In the genomic region with DNA sequence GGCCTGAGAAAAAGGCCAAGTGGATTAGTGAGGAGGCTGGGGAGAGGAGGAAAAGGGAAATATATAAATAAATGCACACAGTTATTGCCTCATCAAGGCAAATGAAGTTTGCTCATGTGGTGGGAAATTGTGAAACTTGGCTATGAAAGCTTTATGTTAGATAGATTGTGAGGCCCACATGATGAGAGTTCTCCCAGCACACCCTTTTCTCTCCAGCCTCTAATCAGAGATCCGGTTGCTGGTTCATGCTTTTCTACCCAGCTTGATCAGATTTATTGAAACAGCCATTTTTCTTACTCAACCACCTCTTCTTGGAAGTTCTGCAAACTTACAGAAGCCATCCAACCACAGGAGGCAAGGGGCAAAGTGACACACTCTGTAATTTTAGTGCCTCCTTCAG, we compare ENCODE assay signal across 18 cellular contexts.
DNase-seq lines count a peak whose midpoint lies in the region; ATAC-seq and TF ChIP-seq lines count a peak whose summit lies in the region.
"Had no signal": no experiment of that assay in that cellular context is flagged by ENCODE, and none has a peak within 500 bp of the region (broad histone marks: within the 10 kb centered on the region; RNA-seq: fewer than 3 reads in every experiment).

No MANE protein-coding gene starts in this region.

- TF ChIP-seq POLR2A in gastroesophageal sphincter (IDR thresholded peaks at IDR 0.05) = no peak

- no peak overlapping the region for H3K9ac ChIP-seq in GM23248

- peak; percentile 65 for DNase-seq in GM23248
- DNase-seq in SIG-M5 (lab: John Stamatoyannopoulos, UW) = peak; percentile 97
- DNase-seq in fibroblast of pulmonary artery (ENCODE audit: low read depth) = peak; percentile 90
- DNase-seq in osteoblast (ENCODE audit: insufficient read length, low spot score, missing footprints) = peak; percentile 60
- DNase-seq in midbrain (lab: John Stamatoyannopoulos, UW) = no peak
- DNase-seq in right cardiac atrium = no peak
- no peak for DNase-seq in psoas muscle
- DNase-seq: activated CD4-positive, alpha-beta T cell treated with anti-CD3 and anti-CD28 coated beads, Interleukin-2, amount 10 ng/mL, durations not matched to agents 7 days and 5 days; activated naive CD4-positive, alpha-beta T cell treated with anti-CD3 and anti-CD28 coated beads, Interleukin-2, amount 50 U/mL, for 16 hours; cortex of kidney; NCI-H2029; NCI-H510A; sigmoid colon; stimulated activated CD4-positive, alpha-beta T cell treated with anti-CD3 and anti-CD28 coated beads, Interleukin-2, amount 100 ng/mL, for 48 hours had no signal

- H2AFZ ChIP-seq in GM23248 (no peak overlapping the region), osteoblast (ENCODE audit: low read length) (no peak overlapping the region)

- H3K4me1 ChIP-seq in GM23248 (ENCODE audit: insufficient read depth) = no peaks in the 10 kb centered on the region
- H3K4me1 ChIP-seq in osteoblast (ENCODE audit: insufficient read depth, low read length) = no peaks in the 10 kb centered on the region
- no peaks in the 10 kb centered on the region for H3K4me1 ChIP-seq in gastroesophageal sphincter
- H3K4me1 ChIP-seq in right cardiac atrium (ENCODE audit: control insufficient read depth, insufficient read depth, low read length) = no peaks in the 10 kb centered on the region
- H3K4me1 ChIP-seq in psoas muscle = no peaks in the 10 kb centered on the region

- H3K27me3 ChIP-seq in GM23248 (replicated peaks; ENCODE audit: insufficient read depth) (no peaks in the 10 kb centered on the region), osteoblast (ENCODE audit: insufficient read depth, low read length) (peaks cover 7% of the 10 kb centered on the region), gastroesophageal sphincter (no peaks in the 10 kb centered on the region), right cardiac atrium (ENCODE audit: control insufficient read depth, insufficient read depth) (no peaks in the 10 kb centered on the region), psoas muscle (ENCODE audit: insufficient read depth in 3 of 3, low read length in 2 of 3) (no peaks in the 10 kb centered on the region)
- H3K27me3 ChIP-seq: sigmoid colon had no signal

- TF ChIP-seq EP300 in gastroesophageal sphincter (IDR thresholded peaks at IDR 0.05) = no peak

- intact Hi-C loops in right cardiac atrium (cut with DNase I) = no loop called here
- intact Hi-C loops in psoas muscle (cut with DNase I) = no loop called here

- no peaks in the 10 kb centered on the region for H3K9me3 ChIP-seq in GM23248 (ENCODE audit: low read depth)
- H3K9me3 ChIP-seq in osteoblast (ENCODE audit: low read depth, low read length) = no peaks in the 10 kb centered on the region
- H3K9me3 ChIP-seq in gastroesophageal sphincter = no peaks in the 10 kb centered on the region
- H3K9me3 ChIP-seq in right cardiac atrium (ENCODE audit: control insufficient read depth, low read length) = no peaks in the 10 kb centered on the region
- no peaks in the 10 kb centered on the region for H3K9me3 ChIP-seq in psoas muscle
- H3K9me3 ChIP-seq: sigmoid colon had no signal

- no peaks in the 10 kb centered on the region for H3K36me3 ChIP-seq in GM23248 (ENCODE audit: low read depth)
- H3K36me3 ChIP-seq in osteoblast (ENCODE audit: insufficient read depth, low read length) = no peaks in the 10 kb centered on the region
- H3K36me3 ChIP-seq in gastroesophageal sphincter = no peaks in the 10 kb centered on the region
- no peaks in the 10 kb centered on the region for H3K36me3 ChIP-seq in psoas muscle (ENCODE audit: insufficient read depth in 1 of 2, low read depth in 1 of 2)
- H3K36me3 ChIP-seq: sigmoid colon had no signal

- in situ Hi-C loops in GM23248 (cut with MboI) = no loop called here

- H3K4me3 ChIP-seq in GM23248 (no peak overlapping the region), fibroblast of pulmonary artery (replicated peaks; ENCODE audit: low read depth, low read length) (no peak overlapping the region), osteoblast (ENCODE audit: insufficient read depth, low read length) (no peak overlapping the region), gastroesophageal sphincter (no peak overlapping the region), right cardiac atrium (ENCODE audit: low read length) (no peak overlapping the region), psoas muscle (no peak overlapping the region)
- H3K4me3 ChIP-seq: GM12878, sigmoid colon had no signal

- H3K4me2 ChIP-seq in GM23248 (ENCODE audit: unreplicated experiment) = no peak overlapping the region
- H3K4me2 ChIP-seq in osteoblast (ENCODE audit: insufficient read depth, low read length) = no peak overlapping the region

- H3F3A ChIP-seq in GM23248 (ENCODE audit: insufficient read depth) = no peaks in the 10 kb centered on the region

- no peaks in the 10 kb centered on the region for H3K9me2 ChIP-seq in GM23248 (ENCODE audit: insufficient read depth)

- H3K27ac ChIP-seq in GM23248 = no peak overlapping the region
- H3K27ac ChIP-seq in osteoblast (ENCODE audit: low read depth, low read length) = no peak overlapping the region
- no peak overlapping the region for H3K27ac ChIP-seq in gastroesophageal sphincter
- no peak overlapping the region for H3K27ac ChIP-seq in right cardiac atrium (ENCODE audit: low read length)
- no peak overlapping the region for H3K27ac ChIP-seq in psoas muscle
- H3K27ac ChIP-seq: sigmoid colon had no signal

- WGBS in GM23248 (ENCODE audit: low coverage in 1 of 2, low lambda C conversion rate in 2 of 2, missing lambda C conversion rate in 2 of 2), 2 experiments = 33 to 42% methylated on average over 1 of the region's 1 CpG
- 91 to 100% methylated on average over 1 of the region's 1 CpG for WGBS in gastroesophageal sphincter (ENCODE audit: low coverage in 1 of 2), 2 donors
- WGBS in right cardiac atrium = 84% methylated on average over 1 of the region's 1 CpG
- WGBS in psoas muscle, 3 donors = 79 to 93% (median 91%) methylated on average over 1 of the region's 1 CpG

- H3K79me2 ChIP-seq in GM23248 (ENCODE audit: insufficient read depth) (no peaks in the 10 kb centered on the region), osteoblast (ENCODE audit: insufficient read depth, low read length) (no peaks in the 10 kb centered on the region)

- no peaks in the 10 kb centered on the region for H4K20me1 ChIP-seq in GM23248 (ENCODE audit: insufficient read depth)
- no peaks in the 10 kb centered on the region for H4K20me1 ChIP-seq in osteoblast (ENCODE audit: insufficient read depth, low read length)

- ATAC-seq in gastroesophageal sphincter (no peak), right cardiac atrium (no peak), psoas muscle (no peak)
- ATAC-seq: GM12878, Panc1, SK-N-SH treated with all-trans-retinoic acid at 6 μM for 48 hours had no signal

- no peak for TF ChIP-seq CTCF in fibroblast of pulmonary artery (IDR thresholded peaks at IDR 0.05; ENCODE audit: low read length, missing control alignments)
- no peak for TF ChIP-seq CTCF in osteoblast (IDR thresholded peaks at IDR 0.05; ENCODE audit: extremely low read depth, low read depth, low read length)
- no peak for TF ChIP-seq CTCF in gastroesophageal sphincter (IDR thresholded peaks at IDR 0.05)
- no peak for TF ChIP-seq CTCF in psoas muscle (IDR thresholded peaks at IDR 0.05)

Comparison
In these comparisons a context has a peak if more than half of its experiments do, and no peak if none do; other contexts are left out.
1. DNase-seq: peak in GM23248 (single experiment), SIG-M5 (single experiment), fibroblast of pulmonary artery (single experiment) and osteoblast (single experiment); none in midbrain (single experiment), right cardiac atrium (0 of 3) and psoas muscle (0 of 2).